30 cellular contexts compared by ENCODE assay signal in genomic region chr3:191260431-191261303, GRCh38.
DNase-seq lines count a peak whose midpoint lies in the region; ATAC-seq and TF ChIP-seq lines count a peak whose summit lies in the region.
"Had no signal": no experiment of that assay in that cellular context is flagged by ENCODE, and none has a peak within 500 bp of the region (broad histone marks: within the 10 kb centered on the region; RNA-seq: fewer than 3 reads in every experiment).

No MANE protein-coding gene starts in this region.

- no TSS peak for BruUV-seq in OCI-LY7 (replicated peaks; lab: Mats Ljungman, UMichigan)

- H3K4me1 ChIP-seq in H9 (ENCODE audit: insufficient read depth, low read length) (peaks cover 7% of the 10 kb centered on the region; the same call in 1 of the 2 replicates), OCI-LY7 (ENCODE audit: insufficient read depth, low read length, poor library complexity, severe bottlenecking) (peaks cover 70% of the 10 kb centered on the region), endodermal cell (ENCODE audit: control insufficient read depth, insufficient read depth, low read length) (peaks cover 5% of the 10 kb centered on the region), osteoblast (ENCODE audit: insufficient read depth, low read length) (no peaks in the 10 kb centered on the region), spleen (peaks cover 9 to 54% (median 28%) of the 10 kb centered on the region in 6 donors)
- H3K4me1 ChIP-seq: left ventricle myocardium inferior had no signal

- peaks cover 35 to 64% of the 10 kb centered on the region in 2 experiments for H3K4me1 Mint-ChIP-seq in H9
- H3K4me1 Mint-ChIP-seq in endodermal cell, result peaks cover 25% of the 10 kb centered on the region

- no peak for ATAC-seq in HG03175 (IDR thresholded peaks at IDR 0.05; ENCODE audit: unreplicated experiment)
- ATAC-seq in HG03196 (IDR thresholded peaks at IDR 0.05; ENCODE audit: unreplicated experiment), result no peak
- ATAC-seq: activated naive CD8-positive, alpha-beta T cell treated with anti-CD3 and anti-CD28 coated beads, Interleukin-2, amount 50 U/mL, for 24 hours; activated T-cell treated with anti-CD3 and anti-CD28 coated beads, Interleukin-2, amount 50 U/mL, for 4 hours; natural killer cell; SK-N-SH treated with all-trans-retinoic acid at 6 μM for 48 hours had no signal

- no peak for TF ChIP-seq CTCF in H9 (conservative IDR thresholded peaks at IDR 0.05)
- no peak for TF ChIP-seq CTCF in OCI-LY7 (conservative IDR thresholded peaks at IDR 0.05; ENCODE audit: low read length)
- no peak for TF ChIP-seq CTCF in endodermal cell (conservative IDR thresholded peaks at IDR 0.05)
- TF ChIP-seq CTCF in osteoblast (IDR thresholded peaks at IDR 0.05; ENCODE audit: extremely low read depth, low read depth, low read length), result no peak
- no peak for TF ChIP-seq CTCF in spleen (IDR thresholded peaks at IDR 0.05 in 8 of 11, conservative IDR thresholded peaks at IDR 0.05 in 3 of 11)

- no peak overlapping the region for H4K8ac ChIP-seq in H9 (replicated peaks; ENCODE audit: insufficient read length, low read depth, low read length)

- POLR2A ChIA-PET in OCI-LY7 (lab: Charles Lee), result interaction anchor here (0.7 to 4.1 kb wide), 3 partner anchors 9 to 86 kb away, joined by 4 to 31 read pairs (median 7); no protein-coding TSS in a partner anchor
- POLR2A ChIA-PET in HEK293T (lab: Yijun Ruan, JAX), result interaction anchor here (0.6 kb wide), 1 partner anchor 68 kb away, joined by 3 read pairs; no protein-coding TSS in a partner anchor

- no peak overlapping the region for H2BK20ac ChIP-seq in H9 (ENCODE audit: low read depth, low read length, poor library complexity, severe bottlenecking)

- DNase-seq in H9, result no peak
- DNase-seq in OCI-LY7 (ENCODE audit: low spot score), result no peak
- DNase-seq in endodermal cell, result peak; percentile 61
- DNase-seq in osteoblast (ENCODE audit: insufficient read length, low spot score, missing footprints), result no peak
- no peak for DNase-seq in spleen
- no peak for DNase-seq in HEK293T (ENCODE audit: extremely low spot score)
- DNase-seq: activated CD4-positive, alpha-beta T cell treated with anti-CD3 and anti-CD28 coated beads for 48 hours; activated gamma-delta T cell treated with Interleukin-2 at 50 U/mL for 16 hours; activated naive CD8-positive, alpha-beta T cell treated with anti-CD3 and anti-CD28 coated beads, Interleukin-2, amount 50 U/mL, for 24 hours; activated T-cell treated with anti-CD3 and anti-CD28 coated beads, Interleukin-2, amount 50 U/mL, for 4 hours; central memory CD4-positive, alpha-beta T cell; HFFc6; hypothalamus; left ventricle myocardium inferior; natural killer cell; NCI-H2029 treated with DMSO at 0.1 percent for 48 hours; NCI-H2227 treated with DMSO at 0.1 percent for 48 hours; NCI-H748 treated with DMSO at 0.1 percent for 48 hours; OCI-M1; ovary; retina; small intestine; stimulated activated CD4-positive, alpha-beta T cell treated with anti-CD3 and anti-CD28 coated beads, Interleukin-2, amount 100 ng/mL, for 24 hours; T-helper 2 cell had no signal

- no peak overlapping the region for H2BK120ac ChIP-seq in H9 (ENCODE audit: low read depth, low read length, poor library complexity, severe bottlenecking)

- CTCF ChIA-PET in OCI-LY7 (lab: Charles Lee; ENCODE audit: unreplicated experiment), result no interaction called here
- CTCF ChIA-PET in HEK293T (lab: Yijun Ruan, JAX), result no interaction called here

- H3K27me3 ChIP-seq in H9 (ENCODE audit: insufficient read depth, low read length) (no peaks in the 10 kb centered on the region), endodermal cell (ENCODE audit: control insufficient read depth, insufficient read depth, low read length, poor library complexity, severe bottlenecking) (no peaks in the 10 kb centered on the region), osteoblast (ENCODE audit: insufficient read depth, low read length) (no peaks in the 10 kb centered on the region), spleen (replicated peaks in 1 of 7) (no peaks in the 10 kb centered on the region)
- H3K27me3 ChIP-seq: BLaER1 treated with 17β-estradiol and CSF1 and Interleukin-3, amounts not matched to agents 10 nM and 100 nM; ovary had no signal

- H3K4me3 Mint-ChIP-seq in H9, result no peak overlapping the region
- no peak overlapping the region for H3K4me3 Mint-ChIP-seq in endodermal cell
- H3K4me3 Mint-ChIP-seq: activated naive CD8-positive, alpha-beta T cell treated with anti-CD3 and anti-CD28 coated beads, Interleukin-2, amount 50 U/mL, for 24 hours; activated T-cell treated with anti-CD3 and anti-CD28 coated beads, Interleukin-2, amount 50 U/mL, for 4 hours; dendritic cell treated with granulocyte-macrophage colony-stimulating factor and Interleukin-4, amounts not matched to agents 40 ng/mL and 50 ng/mL, for 4 days; HFFc6; natural killer cell; type B pancreatic cell had no signal

- H3K79me2 ChIP-seq in H9 (ENCODE audit: insufficient read depth, low read length) (no peaks in the 10 kb centered on the region), OCI-LY7 (ENCODE audit: insufficient read depth, low read depth, low read length) (no peaks in the 10 kb centered on the region), osteoblast (ENCODE audit: insufficient read depth, low read length) (no peaks in the 10 kb centered on the region)

- no peak overlapping the region for H2BK5ac ChIP-seq in H9 (ENCODE audit: insufficient read length, low read length)

- H2AFZ ChIP-seq in H9 (ENCODE audit: low read length) (no peak overlapping the region), OCI-LY7 (ENCODE audit: low read length) (peak overlapping the region; percentile 72), osteoblast (ENCODE audit: low read length) (peak overlapping the region; percentile 62)

- H3K56ac ChIP-seq in H9 (ENCODE audit: insufficient read length, low read depth, low read length), result no peak overlapping the region

- no peaks in the 10 kb centered on the region for H3K79me1 ChIP-seq in H9 (ENCODE audit: insufficient read depth, low read depth, low read length, poor library complexity, severe bottlenecking)

- H3K4me3 ChIP-seq in OCI-LY7 (ENCODE audit: low read depth, low read length, poor library complexity, severe bottlenecking) (no peak overlapping the region), endodermal cell (ENCODE audit: low read length) (no peak overlapping the region), osteoblast (ENCODE audit: insufficient read depth, low read length) (no peak overlapping the region), spleen (no peak overlapping the region)
- H3K4me3 ChIP-seq: BLaER1 treated with 17β-estradiol and CSF1 and Interleukin-3, amounts not matched to agents 10 nM and 100 nM; left ventricle myocardium inferior; ovary had no signal

- no peak overlapping the region for H2BK15ac ChIP-seq in H9 (ENCODE audit: low read depth, low read length)

- no peak overlapping the region for H3K4ac ChIP-seq in H9 (ENCODE audit: low read depth, low read length)

- H3K36me3 ChIP-seq in OCI-LY7 (ENCODE audit: insufficient read depth, low read length) (no peaks in the 10 kb centered on the region), endodermal cell (ENCODE audit: control insufficient read depth, insufficient read depth, low read length) (no peaks in the 10 kb centered on the region), osteoblast (ENCODE audit: insufficient read depth, low read length) (no peaks in the 10 kb centered on the region), spleen (no peaks in the 10 kb centered on the region)
- H3K36me3 ChIP-seq: BLaER1 treated with 17β-estradiol and CSF1 and Interleukin-3, amounts not matched to agents 10 nM and 100 nM; left ventricle myocardium inferior; ovary had no signal

- H2AK5ac ChIP-seq in H9 (ENCODE audit: insufficient read length, low read length), result no peak overlapping the region

- H4K20me1 ChIP-seq in H9 (ENCODE audit: control insufficient read depth, insufficient read depth, insufficient read length) (no peaks in the 10 kb centered on the region), OCI-LY7 (ENCODE audit: insufficient read depth, low read length) (no peaks in the 10 kb centered on the region), osteoblast (ENCODE audit: insufficient read depth, low read length) (no peaks in the 10 kb centered on the region)
- H4K20me1 ChIP-seq: BLaER1 treated with 17β-estradiol and CSF1 and Interleukin-3, amounts not matched to agents 10 nM and 100 nM had no signal

- no peaks in the 10 kb centered on the region for H3K9me3 ChIP-seq in H9 (ENCODE audit: control insufficient read depth, low read depth, low read length)
- no peaks in the 10 kb centered on the region for H3K9me3 ChIP-seq in OCI-LY7 (ENCODE audit: low read length)
- no peaks in the 10 kb centered on the region for H3K9me3 ChIP-seq in endodermal cell (ENCODE audit: control insufficient read depth, low read length)
- no peaks in the 10 kb centered on the region for H3K9me3 ChIP-seq in osteoblast (ENCODE audit: low read depth, low read length)
- H3K9me3 ChIP-seq in spleen, result no peaks in the 10 kb centered on the region
- H3K9me3 ChIP-seq: BLaER1 treated with 17β-estradiol and CSF1 and Interleukin-3, amounts not matched to agents 10 nM and 100 nM; left ventricle myocardium inferior; ovary had no signal

- H3K27ac Mint-ChIP-seq in H9 (peak overlapping the region; percentile 92 to 99 (median 92)), endodermal cell (peak overlapping the region; percentile 66)
- H3K27ac Mint-ChIP-seq: activated naive CD8-positive, alpha-beta T cell treated with anti-CD3 and anti-CD28 coated beads, Interleukin-2, amount 50 U/mL, for 24 hours; dendritic cell treated with granulocyte-macrophage colony-stimulating factor and Interleukin-4, amounts not matched to agents 40 ng/mL and 50 ng/mL, for 4 days; HFFc6; natural killer cell; type B pancreatic cell had no signal

- no peak overlapping the region for H4K91ac ChIP-seq in H9 (ENCODE audit: insufficient read length, low read depth, low read length)

- no peaks in the 10 kb centered on the region for H3K23me2 ChIP-seq in H9 (ENCODE audit: insufficient read length, low read depth, low read length, poor library complexity, severe bottlenecking)

- H3K23ac ChIP-seq in H9 (ENCODE audit: insufficient read length, low read depth, low read length), result no peak overlapping the region

- no peak overlapping the region for H3K18ac ChIP-seq in H9 (ENCODE audit: insufficient read length, low read depth, low read length)

- H3K9ac ChIP-seq in H9 (ENCODE audit: extremely low read depth, insufficient read length, low read length) (no peak overlapping the region), endodermal cell (ENCODE audit: extremely low read depth, low read length, poor library complexity, severe bottlenecking) (no peak overlapping the region)
- H3K9ac ChIP-seq: BLaER1 treated with 17β-estradiol and CSF1 and Interleukin-3, amounts not matched to agents 10 nM and 100 nM had no signal

- WGBS in H9 (ENCODE audit: extremely low coverage, insufficient read length, low lambda C conversion rate), result no CpG with 5 or more reads among the region's 11 CpGs
- 73 to 79% methylated on average over 5 to 11 of the region's 11 CpGs for WGBS in endodermal cell (ENCODE audit: insufficient coverage in 1 of 2, insufficient read length in 1 of 2), 2 experiments
- 88 to 95% (median 93%) methylated on average over 11 of the region's 11 CpGs for WGBS in spleen, 5 donors

- intact Hi-C loops in OCI-LY7 (cut with micrococcal nuclease; ENCODE audit: unreplicated experiment), result no loop called here
- intact Hi-C loops in spleen (cut with DNase I; ENCODE audit: low total_unique reads), result no loop called here

- no peak overlapping the region for H4K5ac ChIP-seq in H9 (ENCODE audit: insufficient read length, low read depth, low read length)

- H3K36me3 Mint-ChIP-seq in H9 (ENCODE audit: insufficient read depth in 1 of 3, low read depth in 3 of 3) (no peaks in the 10 kb centered on the region; a peak in 1 of 7 replicates), endodermal cell (ENCODE audit: low read depth) (no peaks in the 10 kb centered on the region)
- H3K36me3 Mint-ChIP-seq: natural killer cell, type B pancreatic cell had no signal

- no peak overlapping the region for H3K27ac ChIP-seq in H9 (ENCODE audit: insufficient read length, low read depth, low read length)
- peak overlapping the region; percentile 25 for H3K27ac ChIP-seq in OCI-LY7 (ENCODE audit: low read depth, low read length, poor library complexity, severe bottlenecking)
- no peak overlapping the region for H3K27ac ChIP-seq in endodermal cell (ENCODE audit: low read depth, low read length)
- no peak overlapping the region for H3K27ac ChIP-seq in osteoblast (ENCODE audit: low read depth, low read length)
- no peak overlapping the region for H3K27ac ChIP-seq in spleen
- H3K27ac ChIP-seq: BLaER1 treated with 17β-estradiol and CSF1 and Interleukin-3, amounts not matched to agents 10 nM and 100 nM; left ventricle myocardium inferior; ovary had no signal

- H3T11ph ChIP-seq in H9 (ENCODE audit: low read length), result no peak overlapping the region

- no peaks in the 10 kb centered on the region for H3K9me2 ChIP-seq in OCI-LY7 (ENCODE audit: insufficient read depth, low read length)

- H3K9me3 Mint-ChIP-seq in H9 (no peaks in the 10 kb centered on the region; a peak in 1 of 5 replicates), endodermal cell (no peaks in the 10 kb centered on the region)
- H3K9me3 Mint-ChIP-seq: activated naive CD8-positive, alpha-beta T cell treated with anti-CD3 and anti-CD28 coated beads, Interleukin-2, amount 50 U/mL, for 24 hours; activated T-cell treated with anti-CD3 and anti-CD28 coated beads, Interleukin-2, amount 50 U/mL, for 4 hours; dendritic cell treated with granulocyte-macrophage colony-stimulating factor and Interleukin-4, amounts not matched to agents 40 ng/mL and 50 ng/mL, for 4 days; HFFc6; natural killer cell; type B pancreatic cell had no signal

- H3K14ac ChIP-seq in H9 (ENCODE audit: insufficient read depth, low read length), result no peak overlapping the region

- no peak for TF ChIP-seq POLR2A in spleen (IDR thresholded peaks at IDR 0.05)

- no peak overlapping the region for H2BK12ac ChIP-seq in H9 (ENCODE audit: insufficient read length, low read depth, low read length)

- H3K27me3 Mint-ChIP-seq in H9 (ENCODE audit: low read depth) (no peaks in the 10 kb centered on the region), endodermal cell (ENCODE audit: insufficient read depth) (no peaks in the 10 kb centered on the region)
- H3K27me3 Mint-ChIP-seq: activated naive CD8-positive, alpha-beta T cell treated with anti-CD3 and anti-CD28 coated beads, Interleukin-2, amount 50 U/mL, for 24 hours; dendritic cell treated with granulocyte-macrophage colony-stimulating factor and Interleukin-4, amounts not matched to agents 40 ng/mL and 50 ng/mL, for 4 days; type B pancreatic cell had no signal

- H3K4me2 ChIP-seq in H9 (ENCODE audit: insufficient read depth, insufficient read length, low read length) (no peak overlapping the region), OCI-LY7 (ENCODE audit: low read length) (no peak overlapping the region), osteoblast (ENCODE audit: insufficient read depth, low read length) (no peak overlapping the region)
